Comparison of ENCODE assay signal across 23 cellular contexts in genomic region chr2:231449503-231450054, GRCh38.
"Had no signal": no experiment of that assay in that cellular context is flagged by ENCODE, and none has a peak within 500 bp of the region (broad histone marks: within the 10 kb centered on the region; RNA-seq: fewer than 3 reads in every experiment).

No MANE protein-coding gene starts in this region.

- H3K27me3 Mint-ChIP-seq: T-cell had no signal

- ATAC-seq: Panc1, PC-3, T-cell had no signal

- H3K27ac ChIP-seq: RWPE1 had no signal

- H3K27ac Mint-ChIP-seq: T-cell had no signal

- H3K9ac ChIP-seq: SK-N-SH had no signal

- DNase-seq: IMR-90, Kasumi-1, KG1, MM.1S, NCI-H1048, NCI-H1105, NCI-H1417, NCI-H1436 treated with DMSO at 0.1 percent for 48 hours, NCI-H1694, NCI-H187 treated with DMSO at 0.1 percent for 48 hours, NCI-H2029 treated with DMSO at 0.1 percent for 48 hours, NCI-H2171 treated with DMSO at 0.1 percent for 48 hours, NCI-H345, NCI-H446 treated with DMSO at 0.1 percent for 48 hours, NCI-H510A treated with DMSO at 0.1 percent for 48 hours, NCI-H526, PC-3, SHP77, SK-N-SH, SW 1271, T-cell had no signal

- H3K9me2 ChIP-seq: SK-N-SH had no signal

- H3K9me3 Mint-ChIP-seq: T-cell had no signal

- H3K4me3 Mint-ChIP-seq: T-cell had no signal

- H3K4me2 ChIP-seq: SK-N-SH had no signal
